ENCODE assay signal across 19 cellular contexts in genomic region chr9:79111653-79112052, GRCh38.
"Had no signal": no experiment of that assay in that cellular context is flagged by ENCODE, and none has a peak within 500 bp of the region (broad histone marks: within the 10 kb centered on the region; RNA-seq: fewer than 3 reads in every experiment).

No MANE protein-coding gene starts in this region.

- DNase-seq: dermis blood vessel endothelial cell; esophagus squamous epithelium; foreskin fibroblast; glutamatergic neuron; left ventricle myocardium superior; mesenchymal stem cell; midbrain; occipital lobe; pancreas; right cardiac atrium; small intestine; stimulated activated CD4-positive, alpha-beta T cell treated with anti-CD3 and anti-CD28 coated beads, Interleukin-2, amount 100 ng/mL, for 48 hours; stimulated activated CD8-positive, alpha-beta memory T cell treated with anti-CD3 and anti-CD28 coated beads, Interleukin-4, amount 100 ng/mL, for 48 hours; stimulated activated naive CD8-positive, alpha-beta T cell treated with anti-CD3 and anti-CD28 coated beads, Interleukin-15, Interleukin-2, amounts not matched to agents 100 U/mL and 50 U/mL, for 24 hours; thyroid gland; uterus had no signal

- ATAC-seq: gastroesophageal sphincter; left ventricle myocardium superior; natural killer cell treated with Interleukin-12 subunit alpha and Interleukin-12 subunit beta and Interleukin-15 and Interleukin-18, amount 100 ng/mL, for 72 hours; pancreas; right cardiac atrium; stimulated activated effector memory CD8-positive, alpha-beta T cell treated with anti-CD3 and anti-CD28 coated beads, Interleukin-12 subunit alpha, Interleukin-12 subunit beta, amount 100 ng/mL, for 72 hours; stimulated activated naive CD8-positive, alpha-beta T cell treated with anti-CD3 and anti-CD28 coated beads, Interleukin-15, Interleukin-2, amounts not matched to agents 100 U/mL and 50 U/mL, for 24 hours had no signal
